13 cellular contexts compared by ENCODE assay signal in the genomic region with DNA sequence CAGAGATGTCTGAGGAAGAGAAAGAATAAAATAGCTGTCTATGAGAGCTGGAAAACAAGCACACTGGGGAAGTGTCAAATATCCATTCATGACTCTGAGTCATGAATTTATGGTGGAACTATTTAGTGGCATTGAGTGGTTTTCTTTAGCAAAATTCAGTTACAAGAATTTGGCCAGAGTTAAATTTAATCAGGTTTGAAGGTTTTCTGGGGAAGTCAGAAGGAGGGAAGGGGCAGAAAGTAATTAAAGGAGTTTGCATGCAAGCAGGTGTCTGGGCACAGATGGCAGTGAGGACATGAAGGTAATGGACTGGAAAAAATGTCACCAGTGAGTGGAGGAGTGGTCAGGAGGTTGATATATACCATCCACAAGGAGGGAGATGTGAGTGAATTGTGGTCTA.
DNase-seq lines count a peak whose midpoint lies in the region; ATAC-seq and TF ChIP-seq lines count a peak whose summit lies in the region.
"Had no signal": no experiment of that assay in that cellular context is flagged by ENCODE, and none has a peak within 500 bp of the region (broad histone marks: within the 10 kb centered on the region; RNA-seq: fewer than 3 reads in every experiment).

No MANE protein-coding gene starts in this region.

- no peak for TF ChIP-seq CTCF in HEK293 (tag by site-specific recombination; IDR thresholded peaks at IDR 0.05)
- no peak for TF ChIP-seq CTCF in activated CD8-positive, alpha-beta T cell treated with anti-CD3 and anti-CD28 coated beads for 36 hours (IDR thresholded peaks at IDR 0.05)

- no peaks in the 10 kb centered on the region for H3K36me3 Mint-ChIP-seq in activated CD8-positive, alpha-beta T cell treated with anti-CD3 and anti-CD28 coated beads for 36 hours (ENCODE audit: low read depth)
- H3K36me3 Mint-ChIP-seq: WTC11 had no signal

- no peak overlapping the region for H3K4me3 Mint-ChIP-seq in activated CD8-positive, alpha-beta T cell treated with anti-CD3 and anti-CD28 coated beads for 36 hours
- H3K4me3 Mint-ChIP-seq: activated T-helper 1 cell treated with anti-CD3 and anti-CD28 coated beads, Interleukin-12 subunit alpha, Interleukin-12 subunit beta, Interleukin-2, Interleukin-4 antibody, amounts not matched to agents 30 ng/mL and 10 ng/mL and 1 ng/mL, durations not matched to agents 14 hours and 24 hours and 36 hours; WTC11 had no signal

- no peaks in the 10 kb centered on the region for H3K27me3 Mint-ChIP-seq in activated CD8-positive, alpha-beta T cell treated with anti-CD3 and anti-CD28 coated beads for 36 hours

- H3K9me3 ChIP-seq in HEK293 (ENCODE audit: control insufficient read depth, insufficient read depth, low read depth, low read length): no peaks in the 10 kb centered on the region

- POLR2A ChIA-PET in HEK293 (lab: Yijun Ruan, JAX): interaction anchor here (0.7 kb wide), 1 partner anchor 122 kb away, joined by 3 read pairs; a partner anchor contains a TSS
- POLR2A ChIA-PET in activated CD8-positive, alpha-beta T cell treated with anti-CD3 and anti-CD28 coated beads for 36 hours (lab: Charles Lee): interaction anchor here (1.2 to 2.6 kb wide), 5 partner anchors 11 to 196 kb away, joined by 3 to 23 read pairs (median 6); a partner anchor contains a TSS

- CTCF ChIA-PET in HEK293 (lab: Yijun Ruan, JAX): interaction anchor here (0.7 kb wide), 1 partner anchor 12 kb away, joined by 3 read pairs; no protein-coding TSS in a partner anchor
- CTCF ChIA-PET in activated CD8-positive, alpha-beta T cell treated with anti-CD3 and anti-CD28 coated beads for 36 hours (lab: Charles Lee): no interaction called here

- no peaks in the 10 kb centered on the region for H3K9me3 Mint-ChIP-seq in activated CD8-positive, alpha-beta T cell treated with anti-CD3 and anti-CD28 coated beads for 36 hours
- H3K9me3 Mint-ChIP-seq: WTC11 had no signal

- no peak overlapping the region for H3K27ac ChIP-seq in HEK293 (ENCODE audit: extremely low read depth, low read depth, low read length)

- no peak overlapping the region for H3K27ac Mint-ChIP-seq in activated CD8-positive, alpha-beta T cell treated with anti-CD3 and anti-CD28 coated beads for 36 hours
- H3K27ac Mint-ChIP-seq: activated T-helper 1 cell treated with anti-CD3 and anti-CD28 coated beads, Interleukin-12 subunit alpha, Interleukin-12 subunit beta, Interleukin-2, Interleukin-4 antibody, amounts not matched to agents 30 ng/mL and 10 ng/mL and 1 ng/mL, durations not matched to agents 14 hours and 24 hours and 36 hours; WTC11 had no signal

- H3K4me3 ChIP-seq in HEK293 (ENCODE audit: low read depth, low read length): no peak overlapping the region

- H3K4me1 ChIP-seq in HEK293 (ENCODE audit: control insufficient read depth, insufficient read depth, low read length): peaks cover 7% of the 10 kb centered on the region

- intact Hi-C loops in activated CD8-positive, alpha-beta T cell treated with anti-CD3 and anti-CD28 coated beads for 36 hours (cut with micrococcal nuclease): loop anchor here (2.0 to 10.0 kb wide), 3 partner anchors 122 to 236 kb away; a partner anchor contains a TSS
- intact Hi-C loops in Right ventricle myocardium inferior (cut with DNase I): no loop called here

- peaks cover 16% of the 10 kb centered on the region for H3K4me1 Mint-ChIP-seq in activated CD8-positive, alpha-beta T cell treated with anti-CD3 and anti-CD28 coated beads for 36 hours (ENCODE audit: low read depth)
- H3K4me1 Mint-ChIP-seq: WTC11 had no signal

- DNase-seq in COLO829 (ENCODE audit: low spot score): peak; percentile 53
- peak; percentile 27 for DNase-seq in activated CD8-positive, alpha-beta T cell treated with anti-CD3 and anti-CD28 coated beads for 36 hours
- DNase-seq in myocyte (ENCODE audit: low read depth): peak; percentile 52
- DNase-seq in middle frontal gyrus (ENCODE audit: extremely low spot score, low spot score): no peak
- DNase-seq in Right ventricle myocardium inferior (ENCODE audit: missing footprints): no peak
- DNase-seq in activated CD4-positive, alpha-beta T cell treated with anti-CD3 and anti-CD28 coated beads, Interleukin-2, amount 50 U/mL, for 4 hours: no peak
- DNase-seq: effector CD8-positive, alpha-beta T cell; NCI-H2029 treated with DMSO at 0.1 percent for 48 hours had no signal

- peak; percentile 6 for ATAC-seq in activated CD8-positive, alpha-beta T cell treated with anti-CD3 and anti-CD28 coated beads for 36 hours
- no peak for ATAC-seq in Right ventricle myocardium inferior
- no peak for ATAC-seq in HG03565 (IDR thresholded peaks at IDR 0.05; ENCODE audit: unreplicated experiment)
- ATAC-seq: WTC11 had no signal

- H3K36me3 ChIP-seq in HEK293 (ENCODE audit: control insufficient read depth in 2 of 2, insufficient read depth in 1 of 2, low read length in 2 of 2): no peaks in the 10 kb centered on the region
- H3K36me3 ChIP-seq: brain microvascular endothelial cell had no signal

TF ChIP-seq in HEK293, 187 proteins besides CTCF, POLR2A, EP300 and RAD21 (continues in another document):
- TF ChIP-seq, protein P1, sequence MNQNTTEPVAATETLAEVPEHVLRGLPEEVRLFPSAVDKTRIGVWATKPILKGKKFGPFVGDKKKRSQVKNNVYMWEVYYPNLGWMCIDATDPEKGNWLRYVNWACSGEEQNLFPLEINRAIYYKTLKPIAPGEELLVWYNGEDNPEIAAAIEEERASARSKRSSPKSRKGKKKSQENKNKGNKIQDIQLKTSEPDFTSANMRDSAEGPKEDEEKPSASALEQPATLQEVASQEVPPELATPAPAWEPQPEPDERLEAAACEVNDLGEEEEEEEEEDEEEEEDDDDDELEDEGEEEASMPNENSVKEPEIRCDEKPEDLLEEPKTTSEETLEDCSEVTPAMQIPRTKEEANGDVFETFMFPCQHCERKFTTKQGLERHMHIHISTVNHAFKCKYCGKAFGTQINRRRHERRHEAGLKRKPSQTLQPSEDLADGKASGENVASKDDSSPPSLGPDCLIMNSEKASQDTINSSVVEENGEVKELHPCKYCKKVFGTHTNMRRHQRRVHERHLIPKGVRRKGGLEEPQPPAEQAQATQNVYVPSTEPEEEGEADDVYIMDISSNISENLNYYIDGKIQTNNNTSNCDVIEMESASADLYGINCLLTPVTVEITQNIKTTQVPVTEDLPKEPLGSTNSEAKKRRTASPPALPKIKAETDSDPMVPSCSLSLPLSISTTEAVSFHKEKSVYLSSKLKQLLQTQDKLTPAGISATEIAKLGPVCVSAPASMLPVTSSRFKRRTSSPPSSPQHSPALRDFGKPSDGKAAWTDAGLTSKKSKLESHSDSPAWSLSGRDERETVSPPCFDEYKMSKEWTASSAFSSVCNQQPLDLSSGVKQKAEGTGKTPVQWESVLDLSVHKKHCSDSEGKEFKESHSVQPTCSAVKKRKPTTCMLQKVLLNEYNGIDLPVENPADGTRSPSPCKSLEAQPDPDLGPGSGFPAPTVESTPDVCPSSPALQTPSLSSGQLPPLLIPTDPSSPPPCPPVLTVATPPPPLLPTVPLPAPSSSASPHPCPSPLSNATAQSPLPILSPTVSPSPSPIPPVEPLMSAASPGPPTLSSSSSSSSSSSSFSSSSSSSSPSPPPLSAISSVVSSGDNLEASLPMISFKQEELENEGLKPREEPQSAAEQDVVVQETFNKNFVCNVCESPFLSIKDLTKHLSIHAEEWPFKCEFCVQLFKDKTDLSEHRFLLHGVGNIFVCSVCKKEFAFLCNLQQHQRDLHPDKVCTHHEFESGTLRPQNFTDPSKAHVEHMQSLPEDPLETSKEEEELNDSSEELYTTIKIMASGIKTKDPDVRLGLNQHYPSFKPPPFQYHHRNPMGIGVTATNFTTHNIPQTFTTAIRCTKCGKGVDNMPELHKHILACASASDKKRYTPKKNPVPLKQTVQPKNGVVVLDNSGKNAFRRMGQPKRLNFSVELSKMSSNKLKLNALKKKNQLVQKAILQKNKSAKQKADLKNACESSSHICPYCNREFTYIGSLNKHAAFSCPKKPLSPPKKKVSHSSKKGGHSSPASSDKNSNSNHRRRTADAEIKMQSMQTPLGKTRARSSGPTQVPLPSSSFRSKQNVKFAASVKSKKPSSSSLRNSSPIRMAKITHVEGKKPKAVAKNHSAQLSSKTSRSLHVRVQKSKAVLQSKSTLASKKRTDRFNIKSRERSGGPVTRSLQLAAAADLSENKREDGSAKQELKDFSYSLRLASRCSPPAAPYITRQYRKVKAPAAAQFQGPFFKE (tag by site-specific recombination; IDR thresholded peaks at IDR 0.05; ENCODE audit: borderline replicate concordance): no peak
- TF ChIP-seq ZNF629 (tag by site-specific recombination; IDR thresholded peaks at IDR 0.05): peak; percentile 59
- TF ChIP-seq, protein P2, sequence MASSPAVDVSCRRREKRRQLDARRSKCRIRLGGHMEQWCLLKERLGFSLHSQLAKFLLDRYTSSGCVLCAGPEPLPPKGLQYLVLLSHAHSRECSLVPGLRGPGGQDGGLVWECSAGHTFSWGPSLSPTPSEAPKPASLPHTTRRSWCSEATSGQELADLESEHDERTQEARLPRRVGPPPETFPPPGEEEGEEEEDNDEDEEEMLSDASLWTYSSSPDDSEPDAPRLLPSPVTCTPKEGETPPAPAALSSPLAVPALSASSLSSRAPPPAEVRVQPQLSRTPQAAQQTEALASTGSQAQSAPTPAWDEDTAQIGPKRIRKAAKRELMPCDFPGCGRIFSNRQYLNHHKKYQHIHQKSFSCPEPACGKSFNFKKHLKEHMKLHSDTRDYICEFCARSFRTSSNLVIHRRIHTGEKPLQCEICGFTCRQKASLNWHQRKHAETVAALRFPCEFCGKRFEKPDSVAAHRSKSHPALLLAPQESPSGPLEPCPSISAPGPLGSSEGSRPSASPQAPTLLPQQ (tag by site-specific recombination; IDR thresholded peaks at IDR 0.05): no peak
- TF ChIP-seq ZNF501 (tag by site-specific recombination; IDR thresholded peaks at IDR 0.05): no peak
- TF ChIP-seq ZNF664 (tag by site-specific recombination; IDR thresholded peaks at IDR 0.05): no peak
- peak; percentile 42; the same call in 1 of the 2 replicates for TF ChIP-seq ZNF843 (tag by site-specific recombination; IDR thresholded peaks at IDR 0.05)
- TF ChIP-seq, protein P3, sequence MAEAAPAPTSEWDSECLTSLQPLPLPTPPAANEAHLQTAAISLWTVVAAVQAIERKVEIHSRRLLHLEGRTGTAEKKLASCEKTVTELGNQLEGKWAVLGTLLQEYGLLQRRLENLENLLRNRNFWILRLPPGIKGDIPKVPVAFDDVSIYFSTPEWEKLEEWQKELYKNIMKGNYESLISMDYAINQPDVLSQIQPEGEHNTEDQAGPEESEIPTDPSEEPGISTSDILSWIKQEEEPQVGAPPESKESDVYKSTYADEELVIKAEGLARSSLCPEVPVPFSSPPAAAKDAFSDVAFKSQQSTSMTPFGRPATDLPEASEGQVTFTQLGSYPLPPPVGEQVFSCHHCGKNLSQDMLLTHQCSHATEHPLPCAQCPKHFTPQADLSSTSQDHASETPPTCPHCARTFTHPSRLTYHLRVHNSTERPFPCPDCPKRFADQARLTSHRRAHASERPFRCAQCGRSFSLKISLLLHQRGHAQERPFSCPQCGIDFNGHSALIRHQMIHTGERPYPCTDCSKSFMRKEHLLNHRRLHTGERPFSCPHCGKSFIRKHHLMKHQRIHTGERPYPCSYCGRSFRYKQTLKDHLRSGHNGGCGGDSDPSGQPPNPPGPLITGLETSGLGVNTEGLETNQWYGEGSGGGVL (tag by site-specific recombination; IDR thresholded peaks at IDR 0.05): no peak
- TF ChIP-seq ZNF223 (tag by site-specific recombination; IDR thresholded peaks at IDR 0.05): no peak

Comparison
In these comparisons a context has a peak if more than half of its experiments do, and no peak if none do; other contexts are left out.
1. DNase-seq: peak in COLO829 (single experiment), activated CD8-positive, alpha-beta T cell treated with anti-CD3 and anti-CD28 coated beads for 36 hours (single experiment) and myocyte (single experiment); none in middle frontal gyrus (single experiment), Right ventricle myocardium inferior (single experiment) and activated CD4-positive, alpha-beta T cell treated with anti-CD3 and anti-CD28 coated beads, Interleukin-2, amount 50 U/mL, for 4 hours (0 of 2).